In the genomic region with DNA sequence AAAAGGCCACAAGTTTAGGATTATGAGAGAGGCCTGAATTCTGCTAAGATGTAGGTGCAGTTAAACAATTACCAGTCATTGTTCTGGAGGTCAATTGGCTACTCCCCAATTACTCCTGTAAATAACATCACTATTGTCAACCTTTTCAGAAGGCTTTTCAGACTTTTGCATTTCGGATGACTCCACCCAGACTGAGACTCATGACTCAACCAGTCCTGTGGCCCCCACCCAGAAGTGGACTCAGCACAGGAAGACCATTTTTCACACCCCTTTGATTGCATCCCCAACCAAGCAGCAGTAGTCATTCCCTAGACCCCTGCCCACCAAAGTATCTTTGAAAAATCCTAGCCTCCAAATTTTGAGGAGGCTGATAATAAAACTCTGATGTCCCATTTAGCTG, we compare ENCODE assay signal across 1 cellular context.
TF ChIP-seq lines count a peak whose summit lies in the region.

No MANE protein-coding gene starts in this region.

TF ChIP-seq in GM23338, 12 proteins besides CTCF, POLR2A, EP300 and RAD21 (continued from another document):
- TF ChIP-seq JUNB (IDR thresholded peaks at IDR 0.05; ENCODE audit: unreplicated experiment) = no peak
- no peak for TF ChIP-seq EZH2phosphoT487 (IDR thresholded peaks at IDR 0.05; ENCODE audit: unreplicated experiment)
- TF ChIP-seq, protein P1, sequence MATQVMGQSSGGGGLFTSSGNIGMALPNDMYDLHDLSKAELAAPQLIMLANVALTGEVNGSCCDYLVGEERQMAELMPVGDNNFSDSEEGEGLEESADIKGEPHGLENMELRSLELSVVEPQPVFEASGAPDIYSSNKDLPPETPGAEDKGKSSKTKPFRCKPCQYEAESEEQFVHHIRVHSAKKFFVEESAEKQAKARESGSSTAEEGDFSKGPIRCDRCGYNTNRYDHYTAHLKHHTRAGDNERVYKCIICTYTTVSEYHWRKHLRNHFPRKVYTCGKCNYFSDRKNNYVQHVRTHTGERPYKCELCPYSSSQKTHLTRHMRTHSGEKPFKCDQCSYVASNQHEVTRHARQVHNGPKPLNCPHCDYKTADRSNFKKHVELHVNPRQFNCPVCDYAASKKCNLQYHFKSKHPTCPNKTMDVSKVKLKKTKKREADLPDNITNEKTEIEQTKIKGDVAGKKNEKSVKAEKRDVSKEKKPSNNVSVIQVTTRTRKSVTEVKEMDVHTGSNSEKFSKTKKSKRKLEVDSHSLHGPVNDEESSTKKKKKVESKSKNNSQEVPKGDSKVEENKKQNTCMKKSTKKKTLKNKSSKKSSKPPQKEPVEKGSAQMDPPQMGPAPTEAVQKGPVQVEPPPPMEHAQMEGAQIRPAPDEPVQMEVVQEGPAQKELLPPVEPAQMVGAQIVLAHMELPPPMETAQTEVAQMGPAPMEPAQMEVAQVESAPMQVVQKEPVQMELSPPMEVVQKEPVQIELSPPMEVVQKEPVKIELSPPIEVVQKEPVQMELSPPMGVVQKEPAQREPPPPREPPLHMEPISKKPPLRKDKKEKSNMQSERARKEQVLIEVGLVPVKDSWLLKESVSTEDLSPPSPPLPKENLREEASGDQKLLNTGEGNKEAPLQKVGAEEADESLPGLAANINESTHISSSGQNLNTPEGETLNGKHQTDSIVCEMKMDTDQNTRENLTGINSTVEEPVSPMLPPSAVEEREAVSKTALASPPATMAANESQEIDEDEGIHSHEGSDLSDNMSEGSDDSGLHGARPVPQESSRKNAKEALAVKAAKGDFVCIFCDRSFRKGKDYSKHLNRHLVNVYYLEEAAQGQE (IDR thresholded peaks at IDR 0.05; ENCODE audit: unreplicated experiment) = no peak
- no peak for TF ChIP-seq STAT1 (IDR thresholded peaks at IDR 0.05; ENCODE audit: unreplicated experiment)
- no peak for TF ChIP-seq NANOG (IDR thresholded peaks at IDR 0.05; ENCODE audit: borderline replicate concordance)
- no peak for TF ChIP-seq CREB1 (CRISPR knock-in tag; IDR thresholded peaks at IDR 0.05; ENCODE audit: low read depth)
- no peak for TF ChIP-seq EZH2 (IDR thresholded peaks at IDR 0.05; ENCODE audit: low read depth, unreplicated experiment)
- TF ChIP-seq ZNF114 (CRISPR knock-in tag; IDR thresholded peaks at IDR 0.05) = no peak
- no peak for TF ChIP-seq ZNF331 (CRISPR knock-in tag; IDR thresholded peaks at IDR 0.05; ENCODE audit: low read depth)
- TF ChIP-seq, protein P2, sequence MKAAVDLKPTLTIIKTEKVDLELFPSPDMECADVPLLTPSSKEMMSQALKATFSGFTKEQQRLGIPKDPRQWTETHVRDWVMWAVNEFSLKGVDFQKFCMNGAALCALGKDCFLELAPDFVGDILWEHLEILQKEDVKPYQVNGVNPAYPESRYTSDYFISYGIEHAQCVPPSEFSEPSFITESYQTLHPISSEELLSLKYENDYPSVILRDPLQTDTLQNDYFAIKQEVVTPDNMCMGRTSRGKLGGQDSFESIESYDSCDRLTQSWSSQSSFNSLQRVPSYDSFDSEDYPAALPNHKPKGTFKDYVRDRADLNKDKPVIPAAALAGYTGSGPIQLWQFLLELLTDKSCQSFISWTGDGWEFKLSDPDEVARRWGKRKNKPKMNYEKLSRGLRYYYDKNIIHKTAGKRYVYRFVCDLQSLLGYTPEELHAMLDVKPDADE (IDR thresholded peaks at IDR 0.05) = no peak
